11 cellular contexts compared by ENCODE assay signal in genomic region chr5:371811-372555, GRCh38. TPM values are rescaled to one million over a fixed set of nuclear protein-coding genes. Genes with fewer than 3 reads are reported as not detected.
A peak's percentile ranks its signal among the peaks of the same experiment; 100 is the strongest.
DNase-seq lines count a peak whose midpoint lies in the region; TF ChIP-seq lines count a peak whose summit lies in the region.
"Had no signal": no experiment of that assay in that cellular context is flagged by ENCODE, and none has a peak within 500 bp of the region (broad histone marks: within the 10 kb centered on the region; RNA-seq: fewer than 3 reads in every experiment).

No MANE protein-coding gene starts in this region.

- H3K4me3 ChIP-seq in MM.1S (ENCODE audit: low read length): no peak overlapping the region

- H3K9me2 ChIP-seq in MM.1S (replicated peaks; ENCODE audit: insufficient read depth, low read length): no peaks in the 10 kb centered on the region

- H3K9me3 ChIP-seq in MM.1S (replicated peaks; ENCODE audit: insufficient read depth, low read length): no peaks in the 10 kb centered on the region

- POLR2A ChIA-PET in activated CD4-positive, alpha-beta memory T cell treated with anti-CD3 and anti-CD28 coated beads, Interleukin-2, amount 10 ng/mL, durations not matched to agents 7 days and 5 days (lab: Charles Lee): interaction anchor here (0.9 to 3.8 kb wide), 10 partner anchors 9 to 153 kb away, joined by 3 to 25 read pairs (median 6); partner anchors contain the start of genes AHRR, CCDC127, EXOC3 and SDHA

- peaks cover 76% of the 10 kb centered on the region for H3K4me1 Mint-ChIP-seq in activated CD4-positive, alpha-beta memory T cell treated with anti-CD3 and anti-CD28 coated beads, Interleukin-2, amount 10 ng/mL, durations not matched to agents 7 days and 5 days
- H3K4me1 Mint-ChIP-seq in mesothelial cell of epicardium: peaks cover 39% of the 10 kb centered on the region

- no peaks in the 10 kb centered on the region for H3K79me2 ChIP-seq in MM.1S (ENCODE audit: low read length)

- no peaks in the 10 kb centered on the region for H3K4me1 ChIP-seq in MM.1S (ENCODE audit: low read length)

- peaks cover 17% of the 10 kb centered on the region for H3K36me3 Mint-ChIP-seq in activated CD4-positive, alpha-beta memory T cell treated with anti-CD3 and anti-CD28 coated beads, Interleukin-2, amount 10 ng/mL, durations not matched to agents 7 days and 5 days (ENCODE audit: low read depth)
- peaks cover 3% of the 10 kb centered on the region for H3K36me3 Mint-ChIP-seq in mesothelial cell of epicardium

- no peak overlapping the region for H3K27ac ChIP-seq in MM.1S (ENCODE audit: low read length)
- H3K27ac ChIP-seq: 22Rv1 had no signal

- H3F3A ChIP-seq in MM.1S (ENCODE audit: insufficient read depth, low read length): no peaks in the 10 kb centered on the region

- H3K27ac Mint-ChIP-seq in activated CD4-positive, alpha-beta memory T cell treated with anti-CD3 and anti-CD28 coated beads, Interleukin-2, amount 10 ng/mL, durations not matched to agents 7 days and 5 days: peak overlapping the region; percentile 76
- peak overlapping the region; percentile 76 for H3K27ac Mint-ChIP-seq in mesothelial cell of epicardium

- no peak overlapping the region for H3K9ac ChIP-seq in MM.1S (ENCODE audit: low read length)

- no peaks in the 10 kb centered on the region for H3K27me3 Mint-ChIP-seq in activated CD4-positive, alpha-beta memory T cell treated with anti-CD3 and anti-CD28 coated beads, Interleukin-2, amount 10 ng/mL, durations not matched to agents 7 days and 5 days
- H3K27me3 Mint-ChIP-seq in mesothelial cell of epicardium (ENCODE audit: low read depth): peaks cover 19% of the 10 kb centered on the region

- peak; percentile 68 for DNase-seq in DMS53 (lab: John Stamatoyannopoulos, UW)
- DNase-seq in DMS53 treated with DMSO at 0.1 percent for 48 hours (lab: John Stamatoyannopoulos, UW; ENCODE audit: unreplicated experiment): no peak
- peak; percentile 19 for DNase-seq in HCEC 1CT
- DNase-seq in activated CD4-positive, alpha-beta memory T cell treated with anti-CD3 and anti-CD28 coated beads, Interleukin-2, amount 10 ng/mL, durations not matched to agents 7 days and 5 days: peak; percentile 26
- peak in 1 of 2 experiments; percentile 40 for DNase-seq in mesothelial cell of epicardium (ENCODE audit: low spot score in 2 of 2, unreplicated experiment in 2 of 2)
- no peak for DNase-seq in nucleus accumbens (lab: John Stamatoyannopoulos, UW)
- DNase-seq in NCI-H1417 treated with DMSO at 0.1 percent for 48 hours (lab: John Stamatoyannopoulos, UW): no peak
- DNase-seq in MM.1S: no peak
- DNase-seq: cerebellar nuclear complex, NCI-H1694 had no signal

- H3K4me3 Mint-ChIP-seq in activated CD4-positive, alpha-beta memory T cell treated with anti-CD3 and anti-CD28 coated beads, Interleukin-2, amount 10 ng/mL, durations not matched to agents 7 days and 5 days: peak overlapping the region; percentile 54
- H3K4me3 Mint-ChIP-seq in mesothelial cell of epicardium: no peak overlapping the region

- CTCF ChIA-PET in activated CD4-positive, alpha-beta memory T cell treated with anti-CD3 and anti-CD28 coated beads, Interleukin-2, amount 10 ng/mL, durations not matched to agents 7 days and 5 days (lab: Charles Lee): no interaction called here

- no peak overlapping the region for H2AFZ ChIP-seq in MM.1S (ENCODE audit: low read length)

- no peak for TF ChIP-seq CTCF in mesothelial cell of epicardium (IDR thresholded peaks at IDR 0.05; ENCODE audit: unreplicated experiment)
- TF ChIP-seq CTCF in MM.1S (IDR thresholded peaks at IDR 0.05; ENCODE audit: low read length): no peak

- H3K27me3 ChIP-seq in MM.1S (replicated peaks; ENCODE audit: insufficient read depth, low read length): peaks cover 10% of the 10 kb centered on the region

- H3K36me3 ChIP-seq in MM.1S (replicated peaks; ENCODE audit: insufficient read depth, low read length): no peaks in the 10 kb centered on the region

- H4K20me1 ChIP-seq in MM.1S (ENCODE audit: insufficient read depth, low read length): no peaks in the 10 kb centered on the region

- H3K9me3 Mint-ChIP-seq in activated CD4-positive, alpha-beta memory T cell treated with anti-CD3 and anti-CD28 coated beads, Interleukin-2, amount 10 ng/mL, durations not matched to agents 7 days and 5 days: no peaks in the 10 kb centered on the region
- H3K9me3 Mint-ChIP-seq in mesothelial cell of epicardium: no peaks in the 10 kb centered on the region

- no peak overlapping the region for H3K4me2 ChIP-seq in MM.1S (ENCODE audit: low read depth, low read length)

RNA-seq across cellular contexts. Expression of gene AHRR, which starts 50.5 kb away (rescaled TPM):
- 10 to 100 TPM; 23.6 to 24.6 TPM for total RNA-seq in activated CD4-positive, alpha-beta memory T cell treated with anti-CD3 and anti-CD28 coated beads, Interleukin-2, amount 10 ng/mL, durations not matched to agents 7 days and 5 days
- 10.7 to 12.7 TPM (median 10.9 TPM) in 3 replicates for total RNA-seq in mesothelial cell of epicardium

Comparison
In these comparisons a context has a peak if more than half of its experiments do, and no peak if none do; other contexts are left out.
1. DNase-seq: peak in DMS53 (single experiment), HCEC 1CT (single experiment) and activated CD4-positive, alpha-beta memory T cell treated with anti-CD3 and anti-CD28 coated beads, Interleukin-2, amount 10 ng/mL, durations not matched to agents 7 days and 5 days (single experiment); none in DMS53 treated with DMSO at 0.1 percent for 48 hours (single experiment), nucleus accumbens (0 of 56), NCI-H1417 treated with DMSO at 0.1 percent for 48 hours (single experiment) and MM.1S (single experiment).